In the genomic region with DNA sequence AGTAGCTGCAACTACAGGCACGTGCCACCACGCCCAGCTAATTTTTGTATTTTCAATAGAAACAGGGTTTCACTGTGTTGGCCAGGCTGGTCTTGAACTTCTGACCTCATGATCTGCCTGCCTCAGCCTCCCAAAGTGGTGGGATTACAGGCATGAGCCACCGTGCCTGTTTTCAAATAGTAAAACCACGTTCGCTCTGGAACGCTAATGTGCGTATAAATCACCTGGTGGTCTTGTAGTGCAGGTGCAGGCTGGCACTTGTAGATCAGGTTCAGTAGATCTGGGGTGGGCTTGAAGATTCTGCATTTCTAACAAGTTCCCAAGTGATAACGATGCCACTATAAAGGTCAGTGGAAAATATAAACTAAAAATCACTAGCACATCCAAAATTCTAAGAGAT, we compare ENCODE assay signal across 21 cellular contexts. TPM values are rescaled to one million over a fixed set of nuclear protein-coding genes. Genes with fewer than 3 reads are reported as not detected.
DNase-seq lines count a peak whose midpoint lies in the region; ATAC-seq and TF ChIP-seq lines count a peak whose summit lies in the region.
"Not testable (repeated sequence)": the region's sequence is repeated elsewhere in the genome, so short reads cannot be mapped to it uniquely, and the experiment has no call there.
"Had no signal": no experiment of that assay in that cellular context is flagged by ENCODE, and none has a peak within 500 bp of the region (broad histone marks: within the 10 kb centered on the region; RNA-seq: fewer than 3 reads in every experiment).

No MANE protein-coding gene starts in this region.

- not testable (repeated sequence) for BruUV-seq in Panc1 (replicated peaks; lab: Mats Ljungman, UMichigan)

- POLR2A ChIA-PET in Panc1 (lab: Charles Lee), result not testable (repeated sequence)

- not testable (repeated sequence) for H3K27me3 ChIP-seq in BE2C; KMS-11 (ENCODE audit: insufficient read depth, low read depth); Panc1 (ENCODE audit: control insufficient read depth, insufficient read depth, low read length); brain microvascular endothelial cell (replicated peaks)

- not testable (repeated sequence) for H3K27ac ChIP-seq in KMS-11; Panc1 (ENCODE audit: low read length); brain microvascular endothelial cell

- H2AFZ ChIP-seq in KMS-11 (ENCODE audit: low read depth), result not testable (repeated sequence)

- H3K79me2 ChIP-seq in KMS-11 (ENCODE audit: insufficient read depth, low read depth), result not testable (repeated sequence)

- peak; percentile 36 for TF ChIP-seq CTCF in BE2C (IDR thresholded peaks at IDR 0.05; ENCODE audit: low read depth, low read length)
- TF ChIP-seq CTCF in GM12864 (IDR thresholded peaks at IDR 0.05; ENCODE audit: low read depth, low read length, missing control alignments), result peak; percentile 21
- TF ChIP-seq CTCF in KMS-11 (conservative IDR thresholded peaks at IDR 0.05; ENCODE audit: low read depth, low read length), result peak; percentile 24; the same call in 1 of the 2 replicates
- TF ChIP-seq CTCF in Panc1 (IDR thresholded peaks at IDR 0.05), result peak; percentile 37
- TF ChIP-seq CTCF in brain microvascular endothelial cell (IDR thresholded peaks at IDR 0.05; ENCODE audit: low read depth, low read length, missing control alignments), result peak; percentile 46
- TF ChIP-seq CTCF in epithelial cell of proximal tubule (conservative IDR thresholded peaks at IDR 0.05; ENCODE audit: low read depth, low read length), result peak; percentile 34
- TF ChIP-seq CTCF in retinal pigment epithelial cell (conservative IDR thresholded peaks at IDR 0.05; ENCODE audit: low read depth, low read length), result peak; percentile 24

- H3K4me1 ChIP-seq in BE2C; KMS-11 (ENCODE audit: low read depth, poor library complexity, severe bottlenecking); Panc1 (ENCODE audit: control insufficient read depth, insufficient read depth, low read length): not testable (repeated sequence)

- not testable (repeated sequence) for H3K4me3 ChIP-seq in BE2C (ENCODE audit: low read depth, low read length); GM12864 (ENCODE audit: low read depth, low read length); KMS-11 (IDR thresholded peaks at IDR 0.05; ENCODE audit: insufficient read depth, low read depth, low read length); Panc1 (ENCODE audit: low read depth in 2 of 2, low read length in 2 of 2); brain microvascular endothelial cell (ENCODE audit: low read depth, low read length); epithelial cell of proximal tubule (ENCODE audit: low read depth, low read length); retinal pigment epithelial cell (ENCODE audit: low read length)

- not testable (repeated sequence) for H3K9ac ChIP-seq in KMS-11

- CTCF ChIA-PET in Panc1 (lab: Charles Lee), result interaction anchor here (1.4 to 1.5 kb wide), 2 partner anchors 32 to 45 kb away, joined by 3 to 4 read pairs; no protein-coding TSS in a partner anchor

- DNase-seq in BE2C; GM12864 (ENCODE audit: low read depth); Panc1 (ENCODE audit: low read depth, low spot score); brain microvascular endothelial cell; epithelial cell of proximal tubule (ENCODE audit: low read depth); retinal pigment epithelial cell (ENCODE audit: low read depth): not testable (repeated sequence)
- peak; percentile 3 for DNase-seq in left kidney (ENCODE audit: low read depth, low spot score)

- not testable (repeated sequence) for H3K36me3 ChIP-seq in BE2C; KMS-11 (ENCODE audit: insufficient read depth); brain microvascular endothelial cell (replicated peaks)
- H3K36me3 ChIP-seq in Panc1 (ENCODE audit: control insufficient read depth, insufficient read depth, low read length), result peaks cover 12% of the 10 kb centered on the region; the same call in 1 of the 2 replicates

- not testable (repeated sequence) for ATAC-seq in Panc1

- intact Hi-C loops in Panc1 (cut with micrococcal nuclease; ENCODE audit: unreplicated experiment), result not testable (repeated sequence)

- not testable (repeated sequence) for H3K4me2 ChIP-seq in KMS-11

- not testable (repeated sequence) for H3K9me3 ChIP-seq in BE2C; Panc1 (ENCODE audit: control insufficient read depth, insufficient read depth, low read depth, low read length)

- in situ Hi-C loops in Panc1 (cut with HindIII; ENCODE audit: low pct_unique_long_range_greater_than_20kb, low sequenced_read_pairs); brain microvascular endothelial cell (cut with HindIII; ENCODE audit: low pct_ligation_motif_present, low sequenced_read_pairs): not testable (repeated sequence)

- not testable (repeated sequence) for H4K20me1 ChIP-seq in KMS-11 (ENCODE audit: insufficient read depth)

RNA-seq across cellular contexts. Expression of gene VTA1, which starts 41.3 kb away (rescaled TPM):
- polyA plus RNA-seq in BE2C (2012; ENCODE audit: insufficient read depth, insufficient read length, low read depth), result 64.7 TPM
- total RNA-seq in Panc1 (2021; ENCODE audit: unreplicated experiment), result 72.1 TPM
- polyA plus RNA-seq in Panc1 (2012; ENCODE audit: insufficient read length), result 41.8 TPM
- 48.2 and 65.7 TPM in 2 replicates for total RNA-seq in epithelial cell of proximal tubule

RNA-seq across cellular contexts. Expression of gene NMBR, which starts 41.4 kb away (rescaled TPM):
- polyA plus RNA-seq in BE2C (2012; ENCODE audit: insufficient read depth, insufficient read length, low read depth), result not detected
- total RNA-seq in Panc1 (2021; ENCODE audit: unreplicated experiment) (not detected), epithelial cell of proximal tubule (not detected in 2 replicates)
- polyA plus RNA-seq in Panc1 (2012; ENCODE audit: insufficient read length), result not detected
- total RNA-seq: activated CD4-positive, alpha-beta T cell treated with anti-CD3 and anti-CD28 coated beads for 36 hours; activated CD8-positive, alpha-beta T cell treated with anti-CD3 and anti-CD28 coated beads, Interleukin-2, amount 10 ng/mL, durations not matched to agents 7 days and 5 days; activated naive CD4-positive, alpha-beta T cell treated with anti-CD3 and anti-CD28 coated beads for 36 hours; body of pancreas; Daoy; kidney; lower leg skin; mononuclear cell; naive thymus-derived CD8-positive, alpha-beta T cell; omental fat pad; skeletal muscle tissue had no signal
- polyA plus RNA-seq: naive thymus-derived CD8-positive, alpha-beta T cell had no signal

RNA-seq across cellular contexts. Expression of gene GJE1, which starts 55.6 kb away (rescaled TPM):
- polyA plus RNA-seq in BE2C (2012; ENCODE audit: insufficient read depth, insufficient read length, low read depth), result not detected
- not detected for total RNA-seq in Panc1 (2021; ENCODE audit: unreplicated experiment)
- polyA plus RNA-seq in Panc1 (2012; ENCODE audit: insufficient read length), result not detected
- not detected in 2 replicates for total RNA-seq in epithelial cell of proximal tubule
- total RNA-seq: activated CD4-positive, alpha-beta T cell treated with anti-CD3 and anti-CD28 coated beads for 36 hours; activated CD8-positive, alpha-beta T cell treated with anti-CD3 and anti-CD28 coated beads, Interleukin-2, amount 10 ng/mL, durations not matched to agents 7 days and 5 days; activated naive CD4-positive, alpha-beta T cell treated with anti-CD3 and anti-CD28 coated beads for 36 hours; body of pancreas; cerebellum; Daoy; kidney; lower leg skin; mononuclear cell; naive thymus-derived CD8-positive, alpha-beta T cell; omental fat pad; skeletal muscle tissue had no signal
- polyA plus RNA-seq: adipose tissue; naive thymus-derived CD8-positive, alpha-beta T cell had no signal
